In genomic region chr12:24510581-24511125, GRCh38 we compare ENCODE assay signal across 24 cellular contexts.
"Had no signal": no experiment of that assay in that cellular context is flagged by ENCODE, and none has a peak within 500 bp of the region (broad histone marks: within the 10 kb centered on the region; RNA-seq: fewer than 3 reads in every experiment).

No MANE protein-coding gene starts in this region.

- H3K4me3 ChIP-seq: hepatocyte, left lung, lower lobe of right lung, ovary, right atrium auricular region, skin epidermis, suprapubic skin, thoracic aorta, tibial artery, uterus had no signal

- H3K4me1 ChIP-seq: left lung, lower lobe of right lung, right atrium auricular region, suprapubic skin, uterus had no signal

- DNase-seq: islet precursor cell; kidney glomerular epithelial cell; left cardiac atrium; left lung; lower lobe of right lung; mammary epithelial cell; mesenchymal stem cell; naive B cell; natural killer cell; ovary; stimulated activated CD4-positive, alpha-beta T cell treated with anti-CD3 and anti-CD28 coated beads, Interleukin-12 subunit alpha, Interleukin-12 subunit beta, amount 100 ng/mL, for 4 hours; stimulated activated CD4-positive, alpha-beta T cell treated with anti-CD3 and anti-CD28 coated beads, Interleukin-15, amount 100 ng/mL, for 24 hours; stimulated activated CD4-positive, alpha-beta T cell treated with anti-CD3 and anti-CD28 coated beads, Interleukin-2, amount 100 ng/mL, for 24 hours; stimulated activated CD4-positive, alpha-beta T cell treated with anti-CD3 and anti-CD28 coated beads, Interleukin-4, amount 100 ng/mL, for 1 hour; stimulated activated naive CD4-positive, alpha-beta T cell; tibial artery; uterus had no signal

- ATAC-seq: left cardiac atrium; left lung; lower lobe of right lung; natural killer cell; sciatic nerve; stimulated activated effector memory CD8-positive, alpha-beta T cell treated with anti-CD3 and anti-CD28 coated beads, Interleukin-12 subunit alpha, Interleukin-12 subunit beta, amount 100 ng/mL, for 72 hours had no signal

- H2AFZ ChIP-seq: hepatocyte had no signal

- H3K9me3 ChIP-seq: left lung, lower lobe of right lung, ovary, right atrium auricular region, suprapubic skin, thoracic aorta, tibial artery, uterus had no signal

- H3K27ac ChIP-seq: hepatocyte, left lung, lower lobe of right lung, ovary, right atrium auricular region, skin epidermis, suprapubic skin, thoracic aorta, tibial artery, uterus had no signal

- H3K27me3 ChIP-seq: hepatocyte, left lung, ovary, right atrium auricular region, suprapubic skin, tibial artery, uterus had no signal

- H3K36me3 ChIP-seq: left lung, lower lobe of right lung, ovary, right atrium auricular region, suprapubic skin, thoracic aorta, tibial artery, uterus had no signal

- H3K4me2 ChIP-seq: hepatocyte had no signal
